In the genomic region with DNA sequence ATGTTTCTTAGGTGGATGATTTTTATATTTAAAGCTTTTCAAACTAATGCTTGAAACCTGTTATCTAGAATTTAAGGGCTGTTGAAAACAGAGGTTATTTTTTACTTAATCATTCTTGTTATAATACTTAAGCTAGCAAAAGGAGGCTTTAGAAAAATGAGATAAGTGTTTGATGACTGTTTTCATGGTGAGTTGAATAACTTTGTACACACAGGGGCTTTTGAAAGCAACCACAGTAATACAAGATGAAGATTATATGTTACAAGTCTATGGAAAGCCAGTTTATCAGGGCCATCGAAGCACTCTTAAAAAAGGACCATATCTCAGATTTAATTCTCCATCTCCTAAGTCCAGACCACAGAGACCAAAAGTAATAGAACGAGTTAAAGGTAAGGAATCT, we compare ENCODE assay signal across 19 cellular contexts. TPM values are rescaled to one million over a fixed set of nuclear protein-coding genes. Genes with fewer than 3 reads are reported as not detected.
A peak's percentile ranks its signal among the peaks of the same experiment; 100 is the strongest.
DNase-seq lines count a peak whose midpoint lies in the region; ATAC-seq and TF ChIP-seq lines count a peak whose summit lies in the region.
"Had no signal": no experiment of that assay in that cellular context is flagged by ENCODE, and none has a peak within 500 bp of the region (broad histone marks: within the 10 kb centered on the region; RNA-seq: fewer than 3 reads in every experiment).

No MANE protein-coding gene starts in this region.

- H3K36me3 ChIP-seq in left lung: peaks cover 0 to 77% of the 10 kb centered on the region in 2 donors

- peak; percentile 80 for ATAC-seq in left lung
- ATAC-seq in HG03196 (IDR thresholded peaks at IDR 0.05; ENCODE audit: unreplicated experiment): no peak
- ATAC-seq: CD8-positive, alpha-beta T cell; GM23338; HCT116 had no signal

- H3K4me3 ChIP-seq in left lung: no peak overlapping the region
- H3K4me3 ChIP-seq: BLaER1, GM23338 had no signal

- H3K4me1 ChIP-seq in left lung: no peaks in the 10 kb centered on the region
- H3K4me1 ChIP-seq: BLaER1, Caco-2 had no signal

- H3K9me3 ChIP-seq in left lung: no peaks in the 10 kb centered on the region
- H3K9me3 ChIP-seq: BLaER1, Caco-2 had no signal

- no peaks in the 10 kb centered on the region for H3K27me3 ChIP-seq in left lung
- H3K27me3 ChIP-seq: BLaER1 had no signal

- intact Hi-C loops in left lung (cut with DNase I): no loop called here

- no peak for TF ChIP-seq CTCF in left lung (IDR thresholded peaks at IDR 0.05)

- no peak overlapping the region for H3K27ac ChIP-seq in left lung
- H3K27ac ChIP-seq: 22Rv1, BLaER1, C4-2B had no signal

- DNase-seq in NCI-H2107 treated with DMSO at 0.1 percent for 48 hours (lab: John Stamatoyannopoulos, UW; ENCODE audit: unreplicated experiment) (peak; percentile 17), NCI-H2107 (lab: John Stamatoyannopoulos, UW) (no peak), DMS79 (lab: John Stamatoyannopoulos, UW) (peak; percentile 25), NCI-H2227 treated with DMSO at 0.1 percent for 48 hours (lab: John Stamatoyannopoulos, UW) (peak; percentile 64), left lung (no peak), mucosa of gallbladder (ENCODE audit: low spot score) (no peak)
- no peak for DNase-seq in activated CD4-positive, CD25-positive, alpha-beta regulatory T cell treated with anti-CD3 and anti-CD28 coated beads, Interleukin-2, amount 50 U/mL, for 72 hours
- DNase-seq: Caco-2; CD4-positive, CD25-positive, alpha-beta regulatory T cell; CD8-positive, alpha-beta T cell; DMS153; GF-D8; H9 had no signal

RNA-seq across cellular contexts. Expression of gene KIAA0586, which starts 33.3 kb away (rescaled TPM):
- total RNA-seq in left lung (10 to 100 TPM; 14.2 to 19.4 TPM), mucosa of gallbladder (16.0 TPM)

RNA-seq across cellular contexts. Expression of gene TIMM9, which starts 33.4 kb away (rescaled TPM):
- 10 to 100 TPM; 22.5 to 29.8 TPM for total RNA-seq in left lung
- 29.8 TPM for total RNA-seq in mucosa of gallbladder

Comparison
In these comparisons a context has a peak if more than half of its experiments do, and no peak if none do; other contexts are left out.
1. DNase-seq: peak in NCI-H2107 treated with DMSO at 0.1 percent for 48 hours (single experiment), DMS79 (single experiment) and NCI-H2227 treated with DMSO at 0.1 percent for 48 hours (single experiment); none in NCI-H2107 (single experiment), left lung (0 of 2), activated CD4-positive, CD25-positive, alpha-beta regulatory T cell treated with anti-CD3 and anti-CD28 coated beads, Interleukin-2, amount 50 U/mL, for 72 hours (single experiment) and mucosa of gallbladder (single experiment).